10 cellular contexts compared by ENCODE assay signal in genomic region chr17:7673239-7673638, GRCh38. TPM values are rescaled to one million over a fixed set of nuclear protein-coding genes. Genes with fewer than 3 reads are reported as not detected.
A peak's percentile ranks its signal among the peaks of the same experiment; 100 is the strongest.
DNase-seq lines count a peak whose midpoint lies in the region; ATAC-seq and TF ChIP-seq lines count a peak whose summit lies in the region.
"Had no signal": no experiment of that assay in that cellular context is flagged by ENCODE, and none has a peak within 500 bp of the region (broad histone marks: within the 10 kb centered on the region; RNA-seq: fewer than 3 reads in every experiment).

No MANE protein-coding gene starts in this region.

- TF ChIP-seq CTCF in DOHH2 (IDR thresholded peaks at IDR 0.05; ENCODE audit: low read depth, low read length, poor library complexity, severe bottlenecking) (peak; percentile 65), nephron (IDR thresholded peaks at IDR 0.05; ENCODE audit: unreplicated experiment in 3 of 3) (peak; percentile 18 to 39 (median 33)), omental fat pad (IDR thresholded peaks at IDR 0.05) (no peak)

- no peak overlapping the region for H3K4me3 ChIP-seq in DOHH2 (ENCODE audit: low read length)
- no peak overlapping the region for H3K4me3 ChIP-seq in CD4-positive, alpha-beta memory T cell (ENCODE audit: low read length in 2 of 2)

- CTCF ChIA-PET in CD4-positive, alpha-beta memory T cell (lab: Charles Lee; ENCODE audit: partially characterized antibody): interaction anchor here (0.8 to 1.9 kb wide), 5 partner anchors 10 to 46 kb away, joined by 3 to 13 read pairs (median 3); partner anchors contain the start of genes ATP1B2, SAT2 and TP53

- no peaks in the 10 kb centered on the region for H4K20me1 ChIP-seq in DOHH2 (ENCODE audit: control insufficient read depth, insufficient read depth, low read depth, low read length)

- ATAC-seq in omental fat pad (ENCODE audit: low FRiP score) (no peak), GM21423 (IDR thresholded peaks at IDR 0.05; ENCODE audit: unreplicated experiment) (no peak)

- no peak overlapping the region for H3K4me2 ChIP-seq in DOHH2 (ENCODE audit: low read length)

- POLR2A ChIA-PET in CD4-positive, alpha-beta memory T cell (lab: Charles Lee; ENCODE audit: partially characterized antibody): interaction anchor here (4.6 kb wide), 1 partner anchor 14 kb away, joined by 47 read pairs; the partner anchor contains the start of genes TP53 and WRAP53

- H3K9me3 ChIP-seq in DOHH2 (ENCODE audit: control insufficient read depth, insufficient read depth, low read length): peaks cover 8% of the 10 kb centered on the region
- peaks cover 6 to 7% of the 10 kb centered on the region in 2 donors for H3K9me3 ChIP-seq in CD4-positive, alpha-beta memory T cell (ENCODE audit: control insufficient read depth in 1 of 2, low read length in 2 of 2)

- no peaks in the 10 kb centered on the region for H3K4me1 ChIP-seq in DOHH2 (ENCODE audit: control insufficient read depth, low read length)
- no peaks in the 10 kb centered on the region for H3K4me1 ChIP-seq in CD4-positive, alpha-beta memory T cell (ENCODE audit: insufficient read depth, low read length)

- intact Hi-C loops in CD4-positive, alpha-beta memory T cell (cut with micrococcal nuclease): no loop called here

- H3K36me3 ChIP-seq in DOHH2 (ENCODE audit: control insufficient read depth, low read length): peaks cover 84% of the 10 kb centered on the region
- peaks cover 45% of the 10 kb centered on the region for H3K36me3 ChIP-seq in CD4-positive, alpha-beta memory T cell (ENCODE audit: insufficient read depth, low read length)

- peaks cover 3% of the 10 kb centered on the region for H3K9me3 Mint-ChIP-seq in nephron
- H3K9me3 Mint-ChIP-seq in CD4-positive, alpha-beta memory T cell: peaks cover 0 to 11% (median 6%) of the 10 kb centered on the region in 8 donors

- no peaks in the 10 kb centered on the region for H3K27me3 Mint-ChIP-seq in nephron (ENCODE audit: low read depth)
- H3K27me3 Mint-ChIP-seq in CD4-positive, alpha-beta memory T cell: no peaks in the 10 kb centered on the region

- H3K4me3 Mint-ChIP-seq in nephron: no peak overlapping the region
- no peak overlapping the region for H3K4me3 Mint-ChIP-seq in CD4-positive, alpha-beta memory T cell

- no peaks in the 10 kb centered on the region for H3K9me2 ChIP-seq in DOHH2 (replicated peaks; ENCODE audit: control insufficient read depth, low read length)

- H3K79me2 ChIP-seq in DOHH2 (ENCODE audit: control insufficient read depth, low read length): peaks cover 16% of the 10 kb centered on the region

- H3K4me1 Mint-ChIP-seq in nephron: no peaks in the 10 kb centered on the region
- peaks cover 5 to 7% (median 6%) of the 10 kb centered on the region in 4 donors for H3K4me1 Mint-ChIP-seq in CD4-positive, alpha-beta memory T cell

- peaks cover 73% of the 10 kb centered on the region for H3K36me3 Mint-ChIP-seq in nephron (ENCODE audit: low read depth)
- H3K36me3 Mint-ChIP-seq in CD4-positive, alpha-beta memory T cell: peaks cover 60 to 67% of the 10 kb centered on the region in 2 donors

- DNase-seq in Kasumi-1 (lab: John Stamatoyannopoulos, UW) (peak; percentile 1 to 25), omental fat pad (ENCODE audit: low spot score) (no peak), ureter (ENCODE audit: low spot score) (no peak)
- peak; percentile 76 to 84 for DNase-seq in activated T-cell treated with anti-CD3 and anti-CD28 coated beads, Interleukin-2, amount 50 U/mL, for 48 hours
- DNase-seq in CD4-positive, alpha-beta memory T cell: no peak

- H3K27ac ChIP-seq in DOHH2 (ENCODE audit: low read depth, low read length): no peak overlapping the region
- no peak overlapping the region for H3K27ac ChIP-seq in CD4-positive, alpha-beta memory T cell (ENCODE audit: low read depth, low read length)

- H3K27ac Mint-ChIP-seq in nephron: no peak overlapping the region
- H3K27ac Mint-ChIP-seq in CD4-positive, alpha-beta memory T cell: no peak overlapping the region

- 0 out of 2 replicates have a peak, but pooled peaks cover 5% of the 10 kb centered on the region for H3F3A ChIP-seq in DOHH2 (ENCODE audit: control insufficient read depth, insufficient read depth)

- H3K27me3 ChIP-seq in DOHH2 (ENCODE audit: control insufficient read depth, low read length): no peaks in the 10 kb centered on the region
- H3K27me3 ChIP-seq in CD4-positive, alpha-beta memory T cell (ENCODE audit: insufficient read depth, low read length): no peaks in the 10 kb centered on the region

RNA-seq across cellular contexts. Expression of gene TP53, which starts 14.1 kb away (rescaled TPM):
- total RNA-seq in CD4-positive, alpha-beta memory T cell: 10 to 100 TPM; 89.1 to 97.4 TPM
- polyA plus RNA-seq in CD4-positive, alpha-beta memory T cell: 10 to 100 TPM; 15.9 to 35.3 TPM
- 10 to 100 TPM; 18.1 to 26.3 (median 19.3) TPM for total RNA-seq in omental fat pad
- 131 TPM for total RNA-seq in ureter

RNA-seq across cellular contexts. Expression of gene WRAP53, which starts 15.0 kb away (rescaled TPM):
- total RNA-seq in CD4-positive, alpha-beta memory T cell: 10 to 100 TPM; 11.9 to 12.5 TPM
- 10 to 100 TPM in 1 of 2 donors, 1 to 10 TPM in 1; 9.8 to 13.1 TPM for polyA plus RNA-seq in CD4-positive, alpha-beta memory T cell
- total RNA-seq in omental fat pad: 1 to 10 TPM; 3.5 to 6.8 (median 4.3) TPM
- 6.5 TPM for total RNA-seq in ureter

RNA-seq across cellular contexts. Expression of gene ATP1B2, which starts 22.5 kb away (rescaled TPM):
- total RNA-seq in CD4-positive, alpha-beta memory T cell: under 1 TPM; 0.22 to 0.52 TPM
- not detected for polyA plus RNA-seq in CD4-positive, alpha-beta memory T cell
- 1 to 10 TPM in 1 of 4 donors, under 1 TPM in 2, not detected in 1; 0.28 to 1.4 (median 0.48) TPM for total RNA-seq in omental fat pad
- total RNA-seq in ureter: 10.0 TPM
- total RNA-seq: glomerular endothelial cell had no signal

RNA-seq across cellular contexts. Expression of gene EFNB3, which starts 31.8 kb away (rescaled TPM):
- under 1 TPM; 0.09 to 0.11 TPM for total RNA-seq in CD4-positive, alpha-beta memory T cell
- polyA plus RNA-seq in CD4-positive, alpha-beta memory T cell: not detected
- 1 to 10 TPM in 3 of 4 donors, under 1 TPM in 1; 0.47 to 4.3 (median 2.4) TPM for total RNA-seq in omental fat pad
- total RNA-seq in ureter: 2.3 TPM
- total RNA-seq: T-helper 1 cell treated with Interleukin-12 subunit alpha and Interleukin-12 subunit beta and Interleukin-4 antibody, amounts not matched to agents 30 ng/mL and 1 ng/mL, for 36 hours had no signal

RNA-seq across cellular contexts. Expression of gene SHBG, which starts 43.3 kb away (rescaled TPM):
- not detected for total RNA-seq in CD4-positive, alpha-beta memory T cell
- polyA plus RNA-seq in CD4-positive, alpha-beta memory T cell: not detected
- total RNA-seq in omental fat pad (1 to 10 TPM in 1 of 4 donors, under 1 TPM in 1, not detected in 2; 0.37 to 2.5 TPM), ureter (not detected)
- total RNA-seq: T-helper 1 cell treated with Interleukin-12 subunit alpha and Interleukin-12 subunit beta and Interleukin-4 antibody, amounts not matched to agents 30 ng/mL and 1 ng/mL, for 36 hours had no signal

Comparison
In these comparisons a context has a peak if more than half of its experiments do, and no peak if none do; other contexts are left out.
1. CTCF ChIP-seq: peak in DOHH2 (single experiment) and nephron (3 of 3); none in omental fat pad (0 of 3).
2. DNase-seq: peak in Kasumi-1 (2 of 2) and activated T-cell treated with anti-CD3 and anti-CD28 coated beads, Interleukin-2, amount 50 U/mL, for 48 hours (2 of 2); none in CD4-positive, alpha-beta memory T cell (0 of 5), omental fat pad (single experiment) and ureter (single experiment).